13 cellular contexts compared by ENCODE assay signal in genomic region chr6:168713839-168714238, GRCh38.
DNase-seq lines count a peak whose midpoint lies in the region; ATAC-seq, FAIRE-seq and TF ChIP-seq lines count a peak whose summit lies in the region.
"Had no signal": no experiment of that assay in that cellular context is flagged by ENCODE, and none has a peak within 500 bp of the region (broad histone marks: within the 10 kb centered on the region; RNA-seq: fewer than 3 reads in every experiment).

No MANE protein-coding gene starts in this region.

- ATAC-seq in left lung = peak; percentile 61
- no peak for ATAC-seq in GM18909 (IDR thresholded peaks at IDR 0.05; ENCODE audit: poor library complexity, unreplicated experiment)
- ATAC-seq in HG03378 (IDR thresholded peaks at IDR 0.05; ENCODE audit: unreplicated experiment) = no peak
- ATAC-seq in activated naive CD8-positive, alpha-beta T cell treated with anti-CD3 and anti-CD28 coated beads, Interleukin-2, amount 50 U/mL, for 24 hours = no peak

- FAIRE-seq in H54 (lab: Jason Lieb, UNC) = no peak
- FAIRE-seq: endometrium had no signal

- H3K36me3 ChIP-seq in left lung = no peaks in the 10 kb centered on the region

- peak; percentile 28 for DNase-seq in ACHN
- DNase-seq in H54 (ENCODE audit: insufficient read length, low spot score) = peak; percentile 15
- peak in 1 of 2 donors; percentile 24 for DNase-seq in left lung
- no peak for DNase-seq in activated naive CD8-positive, alpha-beta T cell treated with anti-CD3 and anti-CD28 coated beads, Interleukin-2, amount 50 U/mL, for 24 hours
- DNase-seq in hepatic stellate cell (ENCODE audit: low spot score) = no peak
- DNase-seq: activated naive CD4-positive, alpha-beta T cell treated with anti-CD3 and anti-CD28 coated beads for 36 hours; DMS153; HCEC 1CT; NCI-H510A treated with DMSO at 0.1 percent for 48 hours had no signal

- no peaks in the 10 kb centered on the region for H3K9me3 ChIP-seq in left lung

- no peak overlapping the region for H3K4me3 ChIP-seq in left lung

- H3K27ac ChIP-seq in VCaP (no peak overlapping the region), left lung (no peak overlapping the region)

- in situ Hi-C loops in ACHN (cut with HindIII; ENCODE audit: low pct_ligation_motif_present, low pct_unique_long_range_greater_than_20kb, low sequenced_read_pairs) = no loop called here

- no peak overlapping the region for H3K27ac Mint-ChIP-seq in activated naive CD8-positive, alpha-beta T cell treated with anti-CD3 and anti-CD28 coated beads, Interleukin-2, amount 50 U/mL, for 24 hours
- H3K27ac Mint-ChIP-seq: activated naive CD4-positive, alpha-beta T cell treated with anti-CD3 and anti-CD28 coated beads for 36 hours had no signal

- H3K36me3 Mint-ChIP-seq in activated naive CD8-positive, alpha-beta T cell treated with anti-CD3 and anti-CD28 coated beads, Interleukin-2, amount 50 U/mL, for 24 hours (ENCODE audit: low read depth) = no peaks in the 10 kb centered on the region

- H3K9me3 Mint-ChIP-seq in activated naive CD8-positive, alpha-beta T cell treated with anti-CD3 and anti-CD28 coated beads, Interleukin-2, amount 50 U/mL, for 24 hours = no peaks in the 10 kb centered on the region
- H3K9me3 Mint-ChIP-seq: activated naive CD4-positive, alpha-beta T cell treated with anti-CD3 and anti-CD28 coated beads for 36 hours had no signal

- H3K4me3 Mint-ChIP-seq in activated naive CD8-positive, alpha-beta T cell treated with anti-CD3 and anti-CD28 coated beads, Interleukin-2, amount 50 U/mL, for 24 hours = no peak overlapping the region
- H3K4me3 Mint-ChIP-seq: activated naive CD4-positive, alpha-beta T cell treated with anti-CD3 and anti-CD28 coated beads for 36 hours had no signal

- H3K4me1 ChIP-seq in left lung = no peaks in the 10 kb centered on the region

- H3K4me1 Mint-ChIP-seq in activated naive CD8-positive, alpha-beta T cell treated with anti-CD3 and anti-CD28 coated beads, Interleukin-2, amount 50 U/mL, for 24 hours = no peaks in the 10 kb centered on the region

- H3K27me3 Mint-ChIP-seq in activated naive CD8-positive, alpha-beta T cell treated with anti-CD3 and anti-CD28 coated beads, Interleukin-2, amount 50 U/mL, for 24 hours = no peaks in the 10 kb centered on the region

- TF ChIP-seq CTCF in VCaP (conservative IDR thresholded peaks at IDR 0.05) = peak; percentile 62
- peak in 1 of 2 donors; percentile 13 for TF ChIP-seq CTCF in left lung (IDR thresholded peaks at IDR 0.05)

- peaks cover 0 to 53% of the 10 kb centered on the region in 2 donors for H3K27me3 ChIP-seq in left lung

- intact Hi-C loops in left lung (cut with DNase I) = no loop called here

- TF ChIP-seq POLR2A in H54 (IDR thresholded peaks at IDR 0.05; ENCODE audit: low read depth, low read length) = no peak

Comparison
In these comparisons a context has a peak if more than half of its experiments do, and no peak if none do; other contexts are left out.
1. DNase-seq: peak in ACHN (single experiment) and H54 (single experiment); none in activated naive CD8-positive, alpha-beta T cell treated with anti-CD3 and anti-CD28 coated beads, Interleukin-2, amount 50 U/mL, for 24 hours (single experiment) and hepatic stellate cell (single experiment).